8 cellular contexts compared by ENCODE assay signal in the genomic region with DNA sequence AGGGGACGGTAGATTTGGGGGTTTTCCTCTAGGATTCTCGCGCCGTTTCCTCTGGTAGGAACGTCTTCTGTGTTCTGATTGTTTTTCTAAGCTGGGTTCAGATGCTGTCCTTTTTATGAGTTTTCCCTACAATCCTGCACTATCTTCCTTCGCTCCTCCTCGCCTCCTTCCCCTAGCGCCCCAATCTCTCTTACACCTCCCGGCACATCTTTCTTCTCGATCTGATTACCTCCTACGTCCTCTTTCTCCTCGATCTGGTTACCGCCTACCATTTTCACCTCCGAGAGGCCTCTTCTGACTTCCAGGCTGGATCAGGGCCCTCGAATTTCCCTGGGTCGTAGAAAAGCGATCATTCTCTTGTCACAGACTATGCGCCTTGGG. TPM values are rescaled to one million over a fixed set of nuclear protein-coding genes. Genes with fewer than 3 reads are reported as not detected.
A peak's percentile ranks its signal among the peaks of the same experiment; 100 is the strongest.
DNase-seq lines count a peak whose midpoint lies in the region; ATAC-seq lines count a peak whose summit lies in the region.

No MANE protein-coding gene starts in this region.

- peak overlapping the region; percentile 100 for H3K9ac ChIP-seq in iPS-20b (ENCODE audit: low read depth, low read length)

- peaks cover 90% of the 10 kb centered on the region for H3K36me3 Mint-ChIP-seq in activated T-helper 17 cell treated with anti-CD3 and anti-CD28 coated beads, Interleukin-2, amount 50 U/mL, for 72 hours (ENCODE audit: low read depth)

- peak overlapping the region; percentile 85 for H3K27ac ChIP-seq in iPS-20b (ENCODE audit: low read length)

- H3K4me1 Mint-ChIP-seq in activated T-helper 17 cell treated with anti-CD3 and anti-CD28 coated beads, Interleukin-2, amount 50 U/mL, for 72 hours: peaks cover 20% of the 10 kb centered on the region
- peaks cover 44% of the 10 kb centered on the region for H3K4me1 Mint-ChIP-seq in stimulated activated naive CD8-positive, alpha-beta T cell treated with anti-CD3 and anti-CD28 coated beads, Interleukin-15, amount 100 ng/mL, for 72 hours

- H3K9me3 Mint-ChIP-seq in activated T-helper 17 cell treated with anti-CD3 and anti-CD28 coated beads, Interleukin-2, amount 50 U/mL, for 72 hours: no peaks in the 10 kb centered on the region
- H3K9me3 Mint-ChIP-seq in stimulated activated naive CD8-positive, alpha-beta T cell treated with anti-CD3 and anti-CD28 coated beads, Interleukin-15, amount 100 ng/mL, for 72 hours: no peaks in the 10 kb centered on the region

- peak overlapping the region; percentile 94 for H3K4me3 Mint-ChIP-seq in activated T-helper 17 cell treated with anti-CD3 and anti-CD28 coated beads, Interleukin-2, amount 50 U/mL, for 72 hours
- peak overlapping the region; percentile 89 to 90 for H3K4me3 Mint-ChIP-seq in stimulated activated naive CD8-positive, alpha-beta T cell treated with anti-CD3 and anti-CD28 coated beads, Interleukin-15, amount 100 ng/mL, for 72 hours

- no peaks in the 10 kb centered on the region for H3K27me3 Mint-ChIP-seq in activated T-helper 17 cell treated with anti-CD3 and anti-CD28 coated beads, Interleukin-2, amount 50 U/mL, for 72 hours
- no peaks in the 10 kb centered on the region for H3K27me3 Mint-ChIP-seq in stimulated activated naive CD8-positive, alpha-beta T cell treated with anti-CD3 and anti-CD28 coated beads, Interleukin-15, amount 100 ng/mL, for 72 hours

- peaks cover 55% of the 10 kb centered on the region for H3K36me3 ChIP-seq in iPS-20b (ENCODE audit: insufficient read depth, low read depth, low read length)

- H3K27me3 ChIP-seq in iPS-20b (ENCODE audit: insufficient read depth, low read length): no peaks in the 10 kb centered on the region

- no peaks in the 10 kb centered on the region for H3K9me3 ChIP-seq in iPS-20b (ENCODE audit: insufficient read depth, low read depth, low read length)

- no peak for DNase-seq in stimulated activated naive CD8-positive, alpha-beta T cell treated with anti-CD3 and anti-CD28 coated beads, Interleukin-15, amount 100 ng/mL, for 72 hours
- DNase-seq in glomerular visceral epithelial cell (ENCODE audit: extremely low spot score) (no peak), dedifferentiated amniotic fluid mesenchymal stem cell (ENCODE audit: extremely low spot score) (no peak), NCI-H526 (lab: John Stamatoyannopoulos, UW) (no peak)

- H3K4me1 ChIP-seq in iPS-20b (ENCODE audit: insufficient read depth, low read length): peaks cover 13% of the 10 kb centered on the region

- ATAC-seq in GM18867 (IDR thresholded peaks at IDR 0.05; ENCODE audit: unreplicated experiment) (peak; percentile 8), HG03095 (IDR thresholded peaks at IDR 0.05; ENCODE audit: unreplicated experiment) (peak; percentile 7)
- peak; percentile 25 for ATAC-seq in activated T-helper 17 cell treated with anti-CD3 and anti-CD28 coated beads, Interleukin-2, amount 50 U/mL, for 72 hours (replicated peaks)
- ATAC-seq in stimulated activated naive CD8-positive, alpha-beta T cell treated with anti-CD3 and anti-CD28 coated beads, Interleukin-15, amount 100 ng/mL, for 72 hours: peak; percentile 29

- H3K27ac Mint-ChIP-seq in activated T-helper 17 cell treated with anti-CD3 and anti-CD28 coated beads, Interleukin-2, amount 50 U/mL, for 72 hours: peak overlapping the region; percentile 98
- peak overlapping the region; percentile 96 to 100 for H3K27ac Mint-ChIP-seq in stimulated activated naive CD8-positive, alpha-beta T cell treated with anti-CD3 and anti-CD28 coated beads, Interleukin-15, amount 100 ng/mL, for 72 hours

- peak overlapping the region; percentile 100 for H3K4me3 ChIP-seq in iPS-20b (ENCODE audit: low read length)

RNA-seq across cellular contexts. Expression of gene BUD31, which starts 0.4 kb away (rescaled TPM):
- 100 to 1,000 TPM in 1 of 2 donors, 10 to 100 TPM in 1; 96.1 to 138 TPM for total RNA-seq in activated T-helper 17 cell treated with anti-CD3 and anti-CD28 coated beads, Interleukin-2, amount 50 U/mL, for 72 hours

RNA-seq across cellular contexts. Expression of gene PDAP1, which starts 0.8 kb away (rescaled TPM):
- 100 to 1,000 TPM in 1 of 2 donors, 10 to 100 TPM in 1; 73.7 to 129 TPM for total RNA-seq in activated T-helper 17 cell treated with anti-CD3 and anti-CD28 coated beads, Interleukin-2, amount 50 U/mL, for 72 hours

RNA-seq across cellular contexts. Expression of gene PTCD1, which starts 29.4 kb away (rescaled TPM):
- total RNA-seq in activated T-helper 17 cell treated with anti-CD3 and anti-CD28 coated beads, Interleukin-2, amount 50 U/mL, for 72 hours: 1 to 10 TPM; 4.3 to 5.4 TPM

RNA-seq across cellular contexts. Expression of gene CPSF4, which starts 29.6 kb away (rescaled TPM):
- total RNA-seq in activated T-helper 17 cell treated with anti-CD3 and anti-CD28 coated beads, Interleukin-2, amount 50 U/mL, for 72 hours: 10 to 100 TPM; 36.8 to 38.9 TPM

RNA-seq across cellular contexts. Expression of gene ARPC1B, which starts 34.7 kb away (rescaled TPM):
- 100 to 1,000 TPM; 223 to 410 TPM for total RNA-seq in activated T-helper 17 cell treated with anti-CD3 and anti-CD28 coated beads, Interleukin-2, amount 50 U/mL, for 72 hours
